ENCODE assay signal across 1 cellular context in the genomic region with DNA sequence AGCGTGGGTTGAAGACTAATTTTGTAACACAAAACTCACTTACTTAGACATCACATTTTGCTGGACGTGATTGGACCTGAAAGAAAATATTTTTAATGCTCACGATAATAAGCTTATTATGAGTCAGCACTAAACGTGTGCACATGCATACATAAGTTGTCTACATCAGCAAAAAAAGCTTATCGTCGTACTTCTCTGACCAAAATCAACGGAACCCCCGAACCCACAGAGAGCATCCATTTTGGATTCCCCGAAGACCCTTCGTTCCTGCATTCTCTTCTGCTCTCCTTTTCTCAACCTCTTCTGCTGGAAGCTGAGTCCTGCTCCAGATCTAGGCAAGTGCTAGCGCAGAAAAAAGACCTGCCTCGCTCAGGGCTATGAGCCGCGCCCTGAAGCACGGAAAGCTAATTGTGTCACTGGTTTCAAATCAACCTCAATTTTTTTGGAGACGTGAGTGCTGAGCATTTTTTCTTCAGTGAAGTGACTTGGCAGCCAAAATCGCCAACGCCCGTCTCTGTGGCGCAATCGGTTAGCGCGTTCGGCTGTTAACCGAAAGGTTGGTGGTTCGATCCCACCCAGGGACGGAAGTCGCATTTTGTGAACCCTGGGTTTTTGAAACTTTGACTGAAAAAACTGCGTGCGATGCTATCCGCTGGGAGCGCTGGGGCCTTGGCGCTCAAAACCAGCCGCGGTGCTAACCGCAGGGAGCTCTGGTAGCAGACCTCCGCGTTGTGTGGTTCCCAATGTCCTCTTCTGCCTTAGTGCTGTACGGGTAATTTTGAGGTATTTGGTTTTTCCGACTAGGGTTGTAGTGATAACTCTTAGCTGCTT.
A peak's percentile ranks its signal among the peaks of the same experiment; 100 is the strongest.
TF ChIP-seq lines count a peak whose summit lies in the region.

No MANE protein-coding gene starts in this region.

TF ChIP-seq in K562, 482 proteins besides CTCF, POLR2A, EP300 and RAD21 (continues in another document):
- TF ChIP-seq ATF7 (IDR thresholded peaks at IDR 0.05) (peak; percentile 87), CC2D1A (IDR thresholded peaks at IDR 0.05) (peak; percentile 66; the same call in 1 of the 2 replicates), RCOR1 (IDR thresholded peaks at IDR 0.05; ENCODE audit: borderline replicate concordance in 1 of 2, low read depth in 2 of 2, low read length in 2 of 2) (peak in 1 of 2 experiments; percentile 89; a peak in 3 of 4 replicates), CREM (IDR thresholded peaks at IDR 0.05; ENCODE audit: low read depth) (peak; percentile 78), CXXC5 (CRISPR knock-in tag; IDR thresholded peaks at IDR 0.05) (peak; percentile 96), ELF1 (tag; IDR thresholded peaks at IDR 0.05) (peak; percentile 70; the same call in 1 of the 2 replicates), BRD4 (IDR thresholded peaks at IDR 0.05) (peak; percentile 84; the same call in 1 of the 2 replicates), BACH1 (tag; IDR thresholded peaks at IDR 0.05) (peak; percentile 77), TCF3 (CRISPR knock-in tag; IDR thresholded peaks at IDR 0.05) (peak; percentile 44; the same call in 1 of the 2 replicates), SOX6 (IDR thresholded peaks at IDR 0.05) (peak; percentile 72), CBFB (CRISPR knock-in tag; IDR thresholded peaks at IDR 0.05) (peak; percentile 92), ADNP (tag; IDR thresholded peaks at IDR 0.05) (peak; percentile 97)
- TF ChIP-seq, protein P1, sequence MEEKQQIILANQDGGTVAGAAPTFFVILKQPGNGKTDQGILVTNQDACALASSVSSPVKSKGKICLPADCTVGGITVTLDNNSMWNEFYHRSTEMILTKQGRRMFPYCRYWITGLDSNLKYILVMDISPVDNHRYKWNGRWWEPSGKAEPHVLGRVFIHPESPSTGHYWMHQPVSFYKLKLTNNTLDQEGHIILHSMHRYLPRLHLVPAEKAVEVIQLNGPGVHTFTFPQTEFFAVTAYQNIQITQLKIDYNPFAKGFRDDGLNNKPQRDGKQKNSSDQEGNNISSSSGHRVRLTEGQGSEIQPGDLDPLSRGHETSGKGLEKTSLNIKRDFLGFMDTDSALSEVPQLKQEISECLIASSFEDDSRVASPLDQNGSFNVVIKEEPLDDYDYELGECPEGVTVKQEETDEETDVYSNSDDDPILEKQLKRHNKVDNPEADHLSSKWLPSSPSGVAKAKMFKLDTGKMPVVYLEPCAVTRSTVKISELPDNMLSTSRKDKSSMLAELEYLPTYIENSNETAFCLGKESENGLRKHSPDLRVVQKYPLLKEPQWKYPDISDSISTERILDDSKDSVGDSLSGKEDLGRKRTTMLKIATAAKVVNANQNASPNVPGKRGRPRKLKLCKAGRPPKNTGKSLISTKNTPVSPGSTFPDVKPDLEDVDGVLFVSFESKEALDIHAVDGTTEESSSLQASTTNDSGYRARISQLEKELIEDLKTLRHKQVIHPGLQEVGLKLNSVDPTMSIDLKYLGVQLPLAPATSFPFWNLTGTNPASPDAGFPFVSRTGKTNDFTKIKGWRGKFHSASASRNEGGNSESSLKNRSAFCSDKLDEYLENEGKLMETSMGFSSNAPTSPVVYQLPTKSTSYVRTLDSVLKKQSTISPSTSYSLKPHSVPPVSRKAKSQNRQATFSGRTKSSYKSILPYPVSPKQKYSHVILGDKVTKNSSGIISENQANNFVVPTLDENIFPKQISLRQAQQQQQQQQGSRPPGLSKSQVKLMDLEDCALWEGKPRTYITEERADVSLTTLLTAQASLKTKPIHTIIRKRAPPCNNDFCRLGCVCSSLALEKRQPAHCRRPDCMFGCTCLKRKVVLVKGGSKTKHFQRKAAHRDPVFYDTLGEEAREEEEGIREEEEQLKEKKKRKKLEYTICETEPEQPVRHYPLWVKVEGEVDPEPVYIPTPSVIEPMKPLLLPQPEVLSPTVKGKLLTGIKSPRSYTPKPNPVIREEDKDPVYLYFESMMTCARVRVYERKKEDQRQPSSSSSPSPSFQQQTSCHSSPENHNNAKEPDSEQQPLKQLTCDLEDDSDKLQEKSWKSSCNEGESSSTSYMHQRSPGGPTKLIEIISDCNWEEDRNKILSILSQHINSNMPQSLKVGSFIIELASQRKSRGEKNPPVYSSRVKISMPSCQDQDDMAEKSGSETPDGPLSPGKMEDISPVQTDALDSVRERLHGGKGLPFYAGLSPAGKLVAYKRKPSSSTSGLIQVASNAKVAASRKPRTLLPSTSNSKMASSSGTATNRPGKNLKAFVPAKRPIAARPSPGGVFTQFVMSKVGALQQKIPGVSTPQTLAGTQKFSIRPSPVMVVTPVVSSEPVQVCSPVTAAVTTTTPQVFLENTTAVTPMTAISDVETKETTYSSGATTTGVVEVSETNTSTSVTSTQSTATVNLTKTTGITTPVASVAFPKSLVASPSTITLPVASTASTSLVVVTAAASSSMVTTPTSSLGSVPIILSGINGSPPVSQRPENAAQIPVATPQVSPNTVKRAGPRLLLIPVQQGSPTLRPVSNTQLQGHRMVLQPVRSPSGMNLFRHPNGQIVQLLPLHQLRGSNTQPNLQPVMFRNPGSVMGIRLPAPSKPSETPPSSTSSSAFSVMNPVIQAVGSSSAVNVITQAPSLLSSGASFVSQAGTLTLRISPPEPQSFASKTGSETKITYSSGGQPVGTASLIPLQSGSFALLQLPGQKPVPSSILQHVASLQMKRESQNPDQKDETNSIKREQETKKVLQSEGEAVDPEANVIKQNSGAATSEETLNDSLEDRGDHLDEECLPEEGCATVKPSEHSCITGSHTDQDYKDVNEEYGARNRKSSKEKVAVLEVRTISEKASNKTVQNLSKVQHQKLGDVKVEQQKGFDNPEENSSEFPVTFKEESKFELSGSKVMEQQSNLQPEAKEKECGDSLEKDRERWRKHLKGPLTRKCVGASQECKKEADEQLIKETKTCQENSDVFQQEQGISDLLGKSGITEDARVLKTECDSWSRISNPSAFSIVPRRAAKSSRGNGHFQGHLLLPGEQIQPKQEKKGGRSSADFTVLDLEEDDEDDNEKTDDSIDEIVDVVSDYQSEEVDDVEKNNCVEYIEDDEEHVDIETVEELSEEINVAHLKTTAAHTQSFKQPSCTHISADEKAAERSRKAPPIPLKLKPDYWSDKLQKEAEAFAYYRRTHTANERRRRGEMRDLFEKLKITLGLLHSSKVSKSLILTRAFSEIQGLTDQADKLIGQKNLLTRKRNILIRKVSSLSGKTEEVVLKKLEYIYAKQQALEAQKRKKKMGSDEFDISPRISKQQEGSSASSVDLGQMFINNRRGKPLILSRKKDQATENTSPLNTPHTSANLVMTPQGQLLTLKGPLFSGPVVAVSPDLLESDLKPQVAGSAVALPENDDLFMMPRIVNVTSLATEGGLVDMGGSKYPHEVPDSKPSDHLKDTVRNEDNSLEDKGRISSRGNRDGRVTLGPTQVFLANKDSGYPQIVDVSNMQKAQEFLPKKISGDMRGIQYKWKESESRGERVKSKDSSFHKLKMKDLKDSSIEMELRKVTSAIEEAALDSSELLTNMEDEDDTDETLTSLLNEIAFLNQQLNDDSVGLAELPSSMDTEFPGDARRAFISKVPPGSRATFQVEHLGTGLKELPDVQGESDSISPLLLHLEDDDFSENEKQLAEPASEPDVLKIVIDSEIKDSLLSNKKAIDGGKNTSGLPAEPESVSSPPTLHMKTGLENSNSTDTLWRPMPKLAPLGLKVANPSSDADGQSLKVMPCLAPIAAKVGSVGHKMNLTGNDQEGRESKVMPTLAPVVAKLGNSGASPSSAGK (IDR thresholded peaks at IDR 0.05) = 0 out of 2 replicates have a peak, but pooled peaks have one; percentile 8
- TF ChIP-seq, protein P2, sequence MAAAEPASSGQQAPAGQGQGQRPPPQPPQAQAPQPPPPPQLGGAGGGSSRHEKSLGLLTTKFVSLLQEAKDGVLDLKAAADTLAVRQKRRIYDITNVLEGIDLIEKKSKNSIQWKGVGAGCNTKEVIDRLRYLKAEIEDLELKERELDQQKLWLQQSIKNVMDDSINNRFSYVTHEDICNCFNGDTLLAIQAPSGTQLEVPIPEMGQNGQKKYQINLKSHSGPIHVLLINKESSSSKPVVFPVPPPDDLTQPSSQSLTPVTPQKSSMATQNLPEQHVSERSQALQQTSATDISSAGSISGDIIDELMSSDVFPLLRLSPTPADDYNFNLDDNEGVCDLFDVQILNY (CRISPR knock-in tag; IDR thresholded peaks at IDR 0.05) = 0 out of 2 replicates have a peak, but pooled peaks have one; percentile 66
- TF ChIP-seq, protein P3, sequence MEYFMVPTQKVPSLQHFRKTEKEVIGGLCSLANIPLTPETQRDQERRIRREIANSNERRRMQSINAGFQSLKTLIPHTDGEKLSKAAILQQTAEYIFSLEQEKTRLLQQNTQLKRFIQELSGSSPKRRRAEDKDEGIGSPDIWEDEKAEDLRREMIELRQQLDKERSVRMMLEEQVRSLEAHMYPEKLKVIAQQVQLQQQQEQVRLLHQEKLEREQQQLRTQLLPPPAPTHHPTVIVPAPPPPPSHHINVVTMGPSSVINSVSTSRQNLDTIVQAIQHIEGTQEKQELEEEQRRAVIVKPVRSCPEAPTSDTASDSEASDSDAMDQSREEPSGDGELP (CRISPR knock-in tag; IDR thresholded peaks at IDR 0.05; ENCODE audit: borderline replicate concordance) = peak; percentile 81
- TF ChIP-seq, protein P4, sequence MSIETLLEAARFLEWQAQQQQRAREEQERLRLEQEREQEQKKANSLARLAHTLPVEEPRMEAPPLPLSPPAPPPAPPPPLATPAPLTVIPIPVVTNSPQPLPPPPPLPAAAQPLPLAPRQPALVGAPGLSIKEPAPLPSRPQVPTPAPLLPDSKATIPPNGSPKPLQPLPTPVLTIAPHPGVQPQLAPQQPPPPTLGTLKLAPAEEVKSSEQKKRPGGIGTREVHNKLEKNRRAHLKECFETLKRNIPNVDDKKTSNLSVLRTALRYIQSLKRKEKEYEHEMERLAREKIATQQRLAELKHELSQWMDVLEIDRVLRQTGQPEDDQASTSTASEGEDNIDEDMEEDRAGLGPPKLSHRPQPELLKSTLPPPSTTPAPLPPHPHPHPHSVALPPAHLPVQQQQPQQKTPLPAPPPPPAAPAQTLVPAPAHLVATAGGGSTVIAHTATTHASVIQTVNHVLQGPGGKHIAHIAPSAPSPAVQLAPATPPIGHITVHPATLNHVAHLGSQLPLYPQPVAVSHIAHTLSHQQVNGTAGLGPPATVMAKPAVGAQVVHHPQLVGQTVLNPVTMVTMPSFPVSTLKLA (conservative IDR thresholded peaks at IDR 0.05) = peak; percentile 36 to 51; a peak in 3 of 4 replicates
- TF ChIP-seq, protein P5, sequence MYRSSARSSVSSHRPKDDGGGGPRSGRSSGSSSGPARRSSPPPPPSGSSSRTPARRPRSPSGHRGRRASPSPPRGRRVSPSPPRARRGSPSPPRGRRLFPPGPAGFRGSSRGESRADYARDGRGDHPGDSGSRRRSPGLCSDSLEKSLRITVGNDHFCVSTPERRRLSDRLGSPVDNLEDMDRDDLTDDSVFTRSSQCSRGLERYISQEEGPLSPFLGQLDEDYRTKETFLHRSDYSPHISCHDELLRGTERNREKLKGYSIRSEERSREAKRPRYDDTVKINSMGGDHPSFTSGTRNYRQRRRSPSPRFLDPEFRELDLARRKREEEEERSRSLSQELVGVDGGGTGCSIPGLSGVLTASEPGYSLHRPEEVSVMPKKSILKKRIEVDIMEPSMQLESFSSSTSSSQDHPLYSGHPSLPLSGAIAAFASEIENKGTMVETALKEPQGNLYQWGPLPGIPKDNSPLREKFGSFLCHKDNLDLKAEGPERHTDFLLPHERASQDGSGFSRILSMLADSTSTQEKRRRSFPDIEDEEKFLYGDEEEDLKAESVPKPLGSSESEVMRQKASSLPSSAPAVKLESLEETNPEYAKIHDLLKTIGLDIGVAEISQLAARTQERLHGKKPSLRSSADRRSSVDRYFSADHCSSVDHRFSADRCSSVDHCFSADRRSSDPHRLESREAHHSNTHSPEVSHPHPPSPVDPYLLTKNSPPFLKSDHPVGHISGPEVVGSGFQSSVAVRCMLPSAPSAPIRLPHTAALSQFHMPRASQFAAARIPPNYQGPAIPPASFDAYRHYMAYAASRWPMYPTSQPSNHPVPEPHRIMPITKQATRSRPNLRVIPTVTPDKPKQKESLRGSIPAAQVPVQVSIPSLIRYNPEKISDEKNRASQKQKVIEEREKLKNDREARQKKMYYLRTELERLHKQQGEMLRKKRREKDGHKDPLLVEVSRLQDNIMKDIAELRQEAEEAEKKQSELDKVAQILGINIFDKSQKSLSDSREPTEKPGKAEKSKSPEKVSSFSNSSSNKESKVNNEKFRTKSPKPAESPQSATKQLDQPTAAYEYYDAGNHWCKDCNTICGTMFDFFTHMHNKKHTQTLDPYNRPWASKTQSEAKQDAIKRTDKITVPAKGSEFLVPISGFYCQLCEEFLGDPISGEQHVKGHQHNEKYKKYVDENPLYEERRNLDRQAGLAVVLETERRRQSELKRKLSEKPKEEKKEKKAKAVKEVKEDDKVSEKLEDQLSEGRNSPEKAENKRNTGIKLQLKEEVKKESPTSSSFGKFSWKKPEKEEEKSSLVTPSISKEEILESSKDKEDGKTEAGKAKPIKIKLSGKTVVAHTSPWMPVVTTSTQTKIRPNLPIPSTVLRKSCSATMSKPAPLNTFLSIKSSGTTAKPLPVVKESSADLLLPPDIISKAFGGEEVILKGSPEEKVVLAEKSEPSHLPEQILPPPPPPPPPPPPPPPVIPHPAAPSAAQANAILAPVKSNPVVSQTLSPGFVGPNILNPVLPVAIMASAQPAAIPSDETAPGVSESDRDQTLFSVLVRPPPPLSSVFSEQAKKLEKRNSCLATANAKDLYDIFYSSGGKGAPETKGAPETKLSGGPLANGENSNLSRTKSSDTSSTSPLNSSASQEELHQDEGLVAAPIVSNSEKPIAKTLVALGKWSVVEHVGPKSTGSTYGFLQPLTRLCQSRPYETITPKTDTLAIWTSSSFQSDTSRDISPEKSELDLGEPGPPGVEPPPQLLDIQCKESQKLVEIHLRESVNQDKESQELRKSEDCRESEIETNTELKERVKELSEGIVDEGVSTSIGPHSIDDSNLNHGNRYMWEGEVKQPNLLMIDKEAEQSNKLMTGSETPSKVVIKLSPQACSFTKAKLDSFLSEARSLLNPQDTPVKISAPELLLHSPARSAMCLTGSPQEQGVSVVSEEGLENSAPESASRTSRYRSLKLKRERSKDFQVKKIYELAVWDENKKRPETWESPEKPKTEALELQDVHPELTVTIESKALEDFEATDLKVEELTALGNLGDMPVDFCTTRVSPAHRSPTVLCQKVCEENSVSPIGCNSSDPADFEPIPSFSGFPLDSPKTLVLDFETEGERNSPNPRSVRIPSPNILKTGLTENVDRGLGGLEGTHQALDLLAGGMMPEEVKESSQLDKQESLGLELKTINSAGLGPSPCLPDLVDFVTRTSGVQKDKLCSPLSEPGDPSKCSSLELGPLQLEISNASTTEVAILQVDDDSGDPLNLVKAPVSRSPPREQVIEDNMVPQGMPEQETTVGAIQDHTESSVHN (IDR thresholded peaks at IDR 0.05; ENCODE audit: borderline replicate concordance in 1 of 2, low read depth in 1 of 2) = peak in 1 of 2 experiments; percentile 81; a peak in 2 of 4 replicates
- TF ChIP-seq, protein P6, sequence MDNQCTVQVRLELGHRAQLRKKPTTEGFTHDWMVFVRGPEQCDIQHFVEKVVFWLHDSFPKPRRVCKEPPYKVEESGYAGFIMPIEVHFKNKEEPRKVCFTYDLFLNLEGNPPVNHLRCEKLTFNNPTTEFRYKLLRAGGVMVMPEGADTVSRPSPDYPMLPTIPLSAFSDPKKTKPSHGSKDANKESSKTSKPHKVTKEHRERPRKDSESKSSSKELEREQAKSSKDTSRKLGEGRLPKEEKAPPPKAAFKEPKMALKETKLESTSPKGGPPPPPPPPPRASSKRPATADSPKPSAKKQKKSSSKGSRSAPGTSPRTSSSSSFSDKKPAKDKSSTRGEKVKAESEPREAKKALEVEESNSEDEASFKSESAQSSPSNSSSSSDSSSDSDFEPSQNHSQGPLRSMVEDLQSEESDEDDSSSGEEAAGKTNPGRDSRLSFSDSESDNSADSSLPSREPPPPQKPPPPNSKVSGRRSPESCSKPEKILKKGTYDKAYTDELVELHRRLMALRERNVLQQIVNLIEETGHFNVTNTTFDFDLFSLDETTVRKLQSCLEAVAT (IDR thresholded peaks at IDR 0.05) = peak; percentile 43 to 80; a peak in 2 of 4 replicates
- TF ChIP-seq, protein P7, sequence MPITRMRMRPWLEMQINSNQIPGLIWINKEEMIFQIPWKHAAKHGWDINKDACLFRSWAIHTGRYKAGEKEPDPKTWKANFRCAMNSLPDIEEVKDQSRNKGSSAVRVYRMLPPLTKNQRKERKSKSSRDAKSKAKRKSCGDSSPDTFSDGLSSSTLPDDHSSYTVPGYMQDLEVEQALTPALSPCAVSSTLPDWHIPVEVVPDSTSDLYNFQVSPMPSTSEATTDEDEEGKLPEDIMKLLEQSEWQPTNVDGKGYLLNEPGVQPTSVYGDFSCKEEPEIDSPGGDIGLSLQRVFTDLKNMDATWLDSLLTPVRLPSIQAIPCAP (CRISPR knock-in tag; IDR thresholded peaks at IDR 0.05; ENCODE audit: borderline replicate concordance) = peak; percentile 26; the same call in 1 of the 2 replicates
